ENCODE assay signal across 8 cellular contexts in the genomic region with DNA sequence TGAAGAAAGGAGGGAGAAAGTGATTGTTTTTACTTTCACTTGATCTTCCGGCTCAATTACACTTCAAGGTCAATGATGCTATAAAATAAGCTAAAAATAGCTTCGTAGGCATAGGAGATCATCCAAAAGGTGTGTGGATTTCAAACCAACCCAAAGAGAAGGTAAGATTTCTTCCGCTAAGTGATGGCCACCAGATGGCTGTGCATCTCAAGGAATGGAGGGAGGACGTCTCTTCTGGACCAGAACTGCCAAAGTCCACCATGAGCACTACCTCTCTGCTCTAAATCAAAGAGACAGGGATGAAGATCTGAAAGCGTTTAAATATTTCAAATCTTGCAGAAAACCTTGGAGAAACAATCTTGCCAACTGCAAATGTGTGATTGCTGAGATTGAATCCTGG.
DNase-seq lines count a peak whose midpoint lies in the region; ATAC-seq and TF ChIP-seq lines count a peak whose summit lies in the region.

No MANE protein-coding gene starts in this region.

- H3K9me3 ChIP-seq in mammary epithelial cell (replicated peaks; ENCODE audit: insufficient read depth, low read length) (no peaks in the 10 kb centered on the region), T-helper 17 cell (ENCODE audit: control insufficient read depth, low read length, poor library complexity, severe bottlenecking) (no peaks in the 10 kb centered on the region)

- no peak overlapping the region for H3K4me2 ChIP-seq in mammary epithelial cell (ENCODE audit: insufficient read depth, low read depth, low read length)

- peaks cover 12% of the 10 kb centered on the region for H3K4me1 Mint-ChIP-seq in T-helper 17 cell

- H3K27me3 ChIP-seq in GM06990 (replicated peaks; ENCODE audit: control insufficient read depth, insufficient read depth, low read length): no peaks in the 10 kb centered on the region
- H3K27me3 ChIP-seq in mammary epithelial cell (ENCODE audit: insufficient read depth, low read length): no peaks in the 10 kb centered on the region

- H3K27ac ChIP-seq in 22Rv1 (0 out of 2 replicates have a peak overlapping the region, but pooled peaks have one; percentile 96), mammary epithelial cell (ENCODE audit: insufficient read depth, low read depth, low read length) (no peak overlapping the region)

- peaks cover 5% of the 10 kb centered on the region for H3K36me3 Mint-ChIP-seq in T-helper 17 cell (ENCODE audit: low read depth)

- no peak for ATAC-seq in T-helper 17 cell
- no peak for ATAC-seq in GM19023 (IDR thresholded peaks at IDR 0.05; ENCODE audit: unreplicated experiment)

- no peaks in the 10 kb centered on the region for H3K36me3 ChIP-seq in GM06990 (ENCODE audit: control insufficient read depth, insufficient read depth, low read length)
- H3K36me3 ChIP-seq in mammary epithelial cell (ENCODE audit: insufficient read depth, low read length): no peaks in the 10 kb centered on the region

- intact Hi-C loops in mammary epithelial cell (cut with micrococcal nuclease): loop anchor here (1.0 to 10.0 kb wide), 3 partner anchors 119 to 301 kb away; no protein-coding TSS in a partner anchor

- no peaks in the 10 kb centered on the region for H4K20me1 ChIP-seq in mammary epithelial cell (ENCODE audit: insufficient read depth, low read length)

- no peak overlapping the region for H3K27ac Mint-ChIP-seq in T-helper 17 cell

- CTCF ChIA-PET in mammary epithelial cell (lab: Charles Lee; ENCODE audit: low non-redundant PET): interaction anchor here (0.6 to 0.7 kb wide), 2 partner anchors 293 to 1281 kb away, joined by 3 to 4 read pairs; no protein-coding TSS in a partner anchor

- in situ Hi-C loops in mammary epithelial cell (cut with MboI; ENCODE audit: low sequenced_read_pairs in 2 of 2): no loop called here

- dilution Hi-C loops in mammary epithelial cell (cut with HindIII; ENCODE audit: low sequenced_read_pairs): loop anchor here (5.0 kb wide), 2 partner anchors 72 to 297 kb away; no protein-coding TSS in a partner anchor

- DNase-seq in GM06990 (ENCODE audit: extremely low read depth, insufficient read length) (no peak), LNCaP clone FGC (ENCODE audit: low read depth) (peak; percentile 38), mammary epithelial cell (no peak), T-helper 17 cell (no peak), T-helper 1 cell (no peak)
- no peak for DNase-seq in stimulated activated CD4-positive, alpha-beta T cell treated with anti-CD3 and anti-CD28 coated beads, Interleukin-2, amount 100 ng/mL, for 24 hours

- no peaks in the 10 kb centered on the region for H3K79me2 ChIP-seq in mammary epithelial cell (ENCODE audit: insufficient read depth, low read length)

- H2AFZ ChIP-seq in mammary epithelial cell (ENCODE audit: low read depth, low read length): no peak overlapping the region

- 75% methylated on average over 5 of the region's 5 CpGs for WGBS in mammary epithelial cell (ENCODE audit: low coverage, missing lambda C conversion rate)

- peak; percentile 64 for TF ChIP-seq CTCF in 22Rv1 (IDR thresholded peaks at IDR 0.05)
- TF ChIP-seq CTCF in GM06990 (IDR thresholded peaks at IDR 0.05; ENCODE audit: insufficient read depth, low read length, poor library complexity, severe bottlenecking): peak; percentile 22
- peak; percentile 63 for TF ChIP-seq CTCF in LNCaP clone FGC (IDR thresholded peaks at IDR 0.05; ENCODE audit: control insufficient read depth, extremely low read depth, insufficient read depth)
- TF ChIP-seq CTCF in mammary epithelial cell (conservative IDR thresholded peaks at IDR 0.05 in 1 of 2, IDR thresholded peaks at IDR 0.05 in 1 of 2; ENCODE audit: extremely low read depth in 1 of 2, insufficient read depth in 1 of 2, low read depth in 1 of 2, low read length in 2 of 2): peak; percentile 43 to 61

- H3K4me3 ChIP-seq in GM06990 (replicated peaks; ENCODE audit: low read depth, low read length): no peak overlapping the region
- no peak overlapping the region for H3K4me3 ChIP-seq in LNCaP clone FGC (ENCODE audit: low read depth, low read length)
- H3K4me3 ChIP-seq in mammary epithelial cell (replicated peaks in 1 of 3; ENCODE audit: insufficient read depth in 1 of 3, low read depth in 2 of 3, low read length in 3 of 3): no peak overlapping the region

- no peak overlapping the region for H3K4me3 Mint-ChIP-seq in T-helper 17 cell

- BruUV-seq in mammary epithelial cell (replicated peaks; lab: Mats Ljungman, UMichigan): no TSS peak

- H3K4me1 ChIP-seq in mammary epithelial cell (ENCODE audit: insufficient read depth, low read length): peaks cover 9% of the 10 kb centered on the region

- peaks cover 13% of the 10 kb centered on the region for H3K27me3 Mint-ChIP-seq in T-helper 17 cell

- H3K9ac ChIP-seq in mammary epithelial cell (ENCODE audit: insufficient read depth, low read length): no peak overlapping the region
